8 cellular contexts compared by ENCODE assay signal in the genomic region with DNA sequence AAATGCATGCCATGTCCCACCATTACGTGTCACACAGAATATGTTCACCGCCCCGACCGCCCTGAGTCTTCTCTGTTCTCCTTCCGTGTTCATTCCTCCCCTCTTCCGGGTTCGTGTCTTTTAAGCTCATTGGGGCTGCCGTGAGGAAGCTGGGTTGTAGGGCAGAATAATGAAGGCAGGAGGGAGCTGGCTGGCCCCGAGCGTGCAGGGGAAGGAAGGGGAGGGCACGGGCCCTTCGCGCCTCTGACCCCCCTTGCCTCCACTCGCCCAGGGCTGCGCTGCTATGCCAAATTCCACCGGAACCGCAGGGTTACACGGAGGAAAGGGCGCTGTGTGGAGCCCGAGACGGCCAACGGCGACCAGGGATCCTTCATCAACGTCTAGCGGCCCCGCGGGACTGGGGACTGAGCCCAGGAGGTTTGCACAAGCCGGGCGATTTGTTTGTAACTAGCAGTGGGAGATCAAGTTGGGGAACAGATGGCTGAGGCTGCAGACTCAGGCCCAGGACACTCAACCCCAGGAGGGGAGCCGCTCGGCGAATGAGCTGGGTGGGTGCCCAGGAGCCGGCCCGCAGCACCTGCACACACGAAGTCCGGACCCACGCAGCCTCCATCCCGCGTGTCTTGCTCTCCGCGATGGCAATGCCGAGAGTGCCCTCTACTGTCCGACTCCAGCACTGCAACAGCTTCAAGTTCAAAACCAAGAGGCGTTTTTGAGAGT. TPM values are rescaled to one million over a fixed set of nuclear protein-coding genes. Genes with fewer than 3 reads are reported as not detected.
DNase-seq lines count a peak whose midpoint lies in the region; ATAC-seq and TF ChIP-seq lines count a peak whose summit lies in the region.

No MANE protein-coding gene starts in this region.

- H3K79me2 ChIP-seq in OCI-LY3 (ENCODE audit: low read length) = no peaks in the 10 kb centered on the region

- TF ChIP-seq CTCF in OCI-LY3 (IDR thresholded peaks at IDR 0.05; ENCODE audit: low read depth, low read length) = peak; percentile 86
- peak; percentile 99 for TF ChIP-seq CTCF in epithelial cell of proximal tubule (conservative IDR thresholded peaks at IDR 0.05; ENCODE audit: low read depth, low read length)

- H3K9ac ChIP-seq in OCI-LY3 (ENCODE audit: low read length) = peak overlapping the region; percentile 29; the same call in 1 of the 2 replicates

- peak; percentile 52 for ATAC-seq in HG03342 (IDR thresholded peaks at IDR 0.05; ENCODE audit: unreplicated experiment)
- ATAC-seq in HG03571 (IDR thresholded peaks at IDR 0.05; ENCODE audit: unreplicated experiment) = no peak

- peak overlapping the region; percentile 84; the same call in 1 of the 2 replicates for H2AFZ ChIP-seq in OCI-LY3 (ENCODE audit: low read depth, low read length)

- no peaks in the 10 kb centered on the region for H3K4me1 ChIP-seq in OCI-LY3 (ENCODE audit: low read length)
- H3K4me1 ChIP-seq in muscle layer of duodenum (ENCODE audit: control insufficient read depth in 1 of 2, insufficient read depth in 2 of 2, low read length in 2 of 2) = peaks cover 0 to 8% of the 10 kb centered on the region in 2 donors

- no peaks in the 10 kb centered on the region for H4K20me1 ChIP-seq in OCI-LY3 (ENCODE audit: insufficient read depth, low read length)

- peak overlapping the region; percentile 67 for H3K4me3 ChIP-seq in OCI-LY3 (ENCODE audit: low read length)
- peak overlapping the region; percentile 30 for H3K4me3 ChIP-seq in epithelial cell of proximal tubule (ENCODE audit: low read depth, low read length)
- peak overlapping the region; percentile 57 to 63 for H3K4me3 ChIP-seq in muscle layer of duodenum (ENCODE audit: low read depth in 1 of 2, low read length in 2 of 2)

- peak; percentile 53 for DNase-seq in ELR (ENCODE audit: low read depth)
- DNase-seq in activated T-cell treated with anti-CD3 and anti-CD28 coated beads for 24 hours (ENCODE audit: low read depth) = peak; percentile 78
- DNase-seq in epithelial cell of proximal tubule (ENCODE audit: low read depth) = no peak
- peak; percentile 93 for DNase-seq in stimulated activated CD8-positive, alpha-beta memory T cell treated with anti-CD3 and anti-CD28 coated beads, Interleukin-4, amount 100 ng/mL, for 48 hours

- no peak overlapping the region for H3K27ac ChIP-seq in OCI-LY3 (ENCODE audit: low read length)
- no peak overlapping the region for H3K27ac ChIP-seq in muscle layer of duodenum (ENCODE audit: low read length)

- H3K9me3 ChIP-seq in OCI-LY3 (ENCODE audit: insufficient read depth, low read length) (no peaks in the 10 kb centered on the region), muscle layer of duodenum (ENCODE audit: control insufficient read depth in 1 of 2, low read length in 2 of 2) (no peaks in the 10 kb centered on the region)

- no peaks in the 10 kb centered on the region for H3K27me3 ChIP-seq in OCI-LY3 (ENCODE audit: low read depth, low read length)
- H3K27me3 ChIP-seq in muscle layer of duodenum (ENCODE audit: low read depth, low read length) = no peaks in the 10 kb centered on the region

- H3K36me3 ChIP-seq in OCI-LY3 (replicated peaks; ENCODE audit: low read depth, low read length) (no peaks in the 10 kb centered on the region), muscle layer of duodenum (ENCODE audit: control insufficient read depth in 1 of 2, insufficient read depth in 2 of 2, low read length in 2 of 2) (no peaks in the 10 kb centered on the region)

- peak overlapping the region; percentile 72 for H3K4me2 ChIP-seq in OCI-LY3 (ENCODE audit: low read length)

RNA-seq across cellular contexts. Expression of gene AGTRAP, which starts 16.5 kb away (rescaled TPM):
- total RNA-seq in epithelial cell of proximal tubule = 54.7 and 70.3 TPM in 2 replicates

RNA-seq across cellular contexts. Expression of gene DRAXIN, which starts 28.0 kb away (rescaled TPM):
- total RNA-seq in epithelial cell of proximal tubule = under 0.01 and 0.12 TPM in 2 replicates

RNA-seq across cellular contexts. Expression of gene MAD2L2, which starts 38.5 kb away (rescaled TPM):
- 89.4 and 127 TPM in 2 replicates for total RNA-seq in epithelial cell of proximal tubule

RNA-seq across cellular contexts. Expression of gene C1orf167, which starts 42.5 kb away (rescaled TPM):
- total RNA-seq in epithelial cell of proximal tubule = not detected in 2 replicates

RNA-seq across cellular contexts. Expression of gene FBXO6, which starts 55.5 kb away (rescaled TPM):
- 6.3 and 6.9 TPM in 2 replicates for total RNA-seq in epithelial cell of proximal tubule
